Comparison of ENCODE assay signal across 22 cellular contexts in the genomic region with DNA sequence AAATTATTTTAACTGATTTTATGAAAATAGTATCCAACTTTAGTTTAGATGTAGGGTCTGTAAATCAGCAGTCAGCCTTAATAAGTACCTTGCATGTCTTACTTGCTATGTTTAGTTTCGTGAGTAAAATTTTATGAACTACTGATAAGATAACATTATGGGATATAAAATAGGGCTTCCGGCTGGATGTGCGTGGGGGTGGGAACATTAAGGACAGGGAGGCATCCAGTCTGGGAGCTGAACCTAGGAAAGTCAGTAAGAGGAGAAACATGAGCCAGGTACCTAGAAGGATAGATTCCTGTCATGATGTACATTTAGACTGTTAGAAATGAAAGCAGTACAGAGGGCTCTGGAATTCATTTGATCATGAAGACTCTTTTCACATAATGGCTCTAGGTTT. TPM values are rescaled to one million over a fixed set of nuclear protein-coding genes. Genes with fewer than 3 reads are reported as not detected.
"Had no signal": no experiment of that assay in that cellular context is flagged by ENCODE, and none has a peak within 500 bp of the region (broad histone marks: within the 10 kb centered on the region; RNA-seq: fewer than 3 reads in every experiment).

No MANE protein-coding gene starts in this region.

- H3K4me1 ChIP-seq: breast epithelium, thyroid gland had no signal

- H3K27ac Mint-ChIP-seq: activated B cell treated with CpG ODN at 0.5 μM for 24 hours; activated CD4-positive, alpha-beta memory T cell treated with anti-CD3 and anti-CD28 coated beads for 36 hours; activated T-helper 1 cell treated with anti-CD3 and anti-CD28 coated beads, Interleukin-12 subunit alpha, Interleukin-12 subunit beta, Interleukin-2, Interleukin-4 antibody, amounts not matched to agents 30 ng/mL and 10 ng/mL and 1 ng/mL, durations not matched to agents 14 hours and 24 hours and 36 hours; dendritic cell treated with granulocyte-macrophage colony-stimulating factor and Interleukin-4, amounts not matched to agents 40 ng/mL and 50 ng/mL, for 4 days; natural killer cell had no signal

- H3K9me3 ChIP-seq: breast epithelium, esophagus squamous epithelium, thyroid gland had no signal

- H3K4me3 Mint-ChIP-seq: activated B cell treated with CpG ODN at 0.5 μM for 24 hours; activated CD4-positive, alpha-beta memory T cell treated with anti-CD3 and anti-CD28 coated beads for 36 hours; activated T-helper 1 cell treated with anti-CD3 and anti-CD28 coated beads, Interleukin-12 subunit alpha, Interleukin-12 subunit beta, Interleukin-2, Interleukin-4 antibody, amounts not matched to agents 30 ng/mL and 10 ng/mL and 1 ng/mL, durations not matched to agents 14 hours and 24 hours and 36 hours; dendritic cell treated with granulocyte-macrophage colony-stimulating factor and Interleukin-4, amounts not matched to agents 40 ng/mL and 50 ng/mL, for 4 days; natural killer cell had no signal

- H3K4me1 Mint-ChIP-seq: activated B cell treated with CpG ODN at 0.5 μM for 24 hours, natural killer cell had no signal

- DNase-seq: activated B cell treated with CpG ODN at 0.5 μM for 24 hours; activated CD4-positive, alpha-beta memory T cell treated with anti-CD3 and anti-CD28 coated beads for 36 hours; activated CD4-positive, alpha-beta T cell treated with anti-CD3 and anti-CD28 coated beads for 4 hours; activated T-cell treated with anti-CD3 and anti-CD28 coated beads for 4 hours; aorta; effector CD8-positive, alpha-beta T cell; esophagus squamous epithelium; foreskin fibroblast; mesendoderm; natural killer cell; posterior cingulate gyrus; retina; stimulated activated CD8-positive, alpha-beta memory T cell treated with anti-CD3 and anti-CD28 coated beads, Interleukin-4, amount 100 ng/mL, for 48 hours; stimulated activated naive CD4-positive, alpha-beta T cell treated with Interleukin-2 at 50 U/mL for 16 hours; thyroid gland had no signal

- H3K27me3 Mint-ChIP-seq: activated B cell treated with CpG ODN at 0.5 μM for 24 hours; activated CD4-positive, alpha-beta memory T cell treated with anti-CD3 and anti-CD28 coated beads for 36 hours; dendritic cell treated with granulocyte-macrophage colony-stimulating factor and Interleukin-4, amounts not matched to agents 40 ng/mL and 50 ng/mL, for 4 days had no signal

- FAIRE-seq: urothelium cell line had no signal

- H3K4me3 ChIP-seq: breast epithelium, esophagus squamous epithelium, SK-N-MC, thyroid gland had no signal

- ATAC-seq: natural killer cell had no signal

- H3K9me3 Mint-ChIP-seq: activated B cell treated with CpG ODN at 0.5 μM for 24 hours; activated CD4-positive, alpha-beta memory T cell treated with anti-CD3 and anti-CD28 coated beads for 36 hours; dendritic cell treated with granulocyte-macrophage colony-stimulating factor and Interleukin-4, amounts not matched to agents 40 ng/mL and 50 ng/mL, for 4 days; natural killer cell had no signal

- H3K27me3 ChIP-seq: breast epithelium, esophagus squamous epithelium, thyroid gland had no signal

- H3K27ac ChIP-seq: breast epithelium, esophagus squamous epithelium, SK-N-MC, thyroid gland had no signal

RNA-seq across cellular contexts. Expression of gene KCNJ13, which starts 12.7 kb away (rescaled TPM):
- total RNA-seq: activated B cell treated with CpG ODN at 0.5 μM for 24 hours; activated CD4-positive, alpha-beta memory T cell treated with anti-CD3 and anti-CD28 coated beads for 36 hours; activated T-helper 1 cell treated with anti-CD3 and anti-CD28 coated beads, Interleukin-12 subunit alpha, Interleukin-12 subunit beta, Interleukin-2, Interleukin-4 antibody, amounts not matched to agents 30 ng/mL and 10 ng/mL and 1 ng/mL, durations not matched to agents 14 hours and 24 hours and 36 hours; aorta; esophagus squamous epithelium; kidney epithelial cell; natural killer cell; subcutaneous adipose tissue had no signal
